In the genomic region with DNA sequence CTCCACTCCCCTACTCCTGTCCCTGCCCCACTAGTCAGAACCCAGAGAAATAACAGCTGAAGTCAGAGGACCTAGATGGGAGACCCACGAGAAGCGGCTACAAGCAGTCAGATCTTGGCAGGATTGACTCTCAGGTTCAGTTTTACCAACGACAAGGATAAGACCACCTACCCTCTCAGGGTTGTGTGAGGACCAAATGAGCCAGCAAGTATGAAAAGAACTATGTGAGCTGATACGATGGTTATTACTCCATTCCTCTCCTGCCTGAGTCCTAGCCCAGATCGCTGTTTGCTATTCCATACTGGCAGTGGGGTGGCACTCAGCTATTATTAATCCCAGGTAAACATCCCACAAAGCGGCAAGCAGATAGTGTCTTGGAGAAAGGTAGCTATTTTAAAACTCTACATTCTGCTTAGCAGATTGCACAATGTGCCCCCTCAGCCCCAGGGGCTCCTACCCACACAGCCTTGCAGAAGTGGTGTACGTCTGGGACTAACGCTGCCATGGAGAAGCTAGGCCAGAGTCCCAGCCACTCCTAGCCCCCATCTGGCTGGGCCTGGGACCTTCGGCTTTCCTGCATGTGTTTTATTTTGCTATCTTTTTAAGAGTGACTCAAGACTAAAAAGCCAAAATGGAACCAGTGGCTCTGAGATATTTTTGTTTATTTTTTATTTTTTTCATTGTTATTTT, we compare ENCODE assay signal across 14 cellular contexts. TPM values are rescaled to one million over a fixed set of nuclear protein-coding genes. Genes with fewer than 3 reads are reported as not detected.
DNase-seq lines count a peak whose midpoint lies in the region; ATAC-seq and TF ChIP-seq lines count a peak whose summit lies in the region.
"Had no signal": no experiment of that assay in that cellular context is flagged by ENCODE, and none has a peak within 500 bp of the region (broad histone marks: within the 10 kb centered on the region; RNA-seq: fewer than 3 reads in every experiment).

No MANE protein-coding gene starts in this region.

- H3K27ac ChIP-seq in left ventricle myocardium inferior (replicated peaks), result peak overlapping the region; percentile 97
- H3K27ac ChIP-seq in upper lobe of left lung, result peak overlapping the region; percentile 50 to 90 (median 78)
- H3K27ac ChIP-seq: SK-N-MC had no signal

- H3K27ac Mint-ChIP-seq in chondrocyte (ENCODE audit: unreplicated experiment) (peak overlapping the region; percentile 58), naive B cell (peak overlapping the region in 5 of 6 donors; percentile 20 to 93 (median 51)), nephron progenitor cell (no peak overlapping the region)

- H3K36me3 ChIP-seq in left ventricle myocardium inferior (peaks cover 97% of the 10 kb centered on the region), upper lobe of left lung (peaks cover 35 to 99% (median 76%) of the 10 kb centered on the region in 4 donors)

- H3K36me3 Mint-ChIP-seq in chondrocyte (ENCODE audit: low read depth) (peaks cover 14% of the 10 kb centered on the region), naive B cell (peaks cover 9 to 44% of the 10 kb centered on the region in 2 donors), nephron progenitor cell (ENCODE audit: low read depth) (peaks cover 10% of the 10 kb centered on the region)

- H3K9me3 Mint-ChIP-seq in chondrocyte (ENCODE audit: low read depth), result no peaks in the 10 kb centered on the region
- peaks cover 0 to 2% (median 0%) of the 10 kb centered on the region in 7 donors for H3K9me3 Mint-ChIP-seq in naive B cell
- no peaks in the 10 kb centered on the region for H3K9me3 Mint-ChIP-seq in nephron progenitor cell
- H3K9me3 Mint-ChIP-seq: activated naive CD4-positive, alpha-beta T cell treated with anti-CD3 and anti-CD28 coated beads for 36 hours had no signal

- no peak for ATAC-seq in left ventricle myocardium superior
- no peak for ATAC-seq in naive B cell (ENCODE audit: low read depth in 2 of 2)
- ATAC-seq in upper lobe of left lung (ENCODE audit: low FRiP score in 2 of 2), result no peak
- ATAC-seq in GM18907 (IDR thresholded peaks at IDR 0.05; ENCODE audit: unreplicated experiment), result no peak
- ATAC-seq in sciatic nerve, result no peak

- H3K9me3 ChIP-seq in left ventricle myocardium inferior (replicated peaks) (no peaks in the 10 kb centered on the region), upper lobe of left lung (no peaks in the 10 kb centered on the region)

- H3K4me3 ChIP-seq in left ventricle myocardium inferior (peak overlapping the region; percentile 54), upper lobe of left lung (no peak overlapping the region)
- H3K4me3 ChIP-seq: SK-N-MC had no signal

- 54 to 75% methylated on average over 9 of the region's 9 CpGs for WGBS in upper lobe of left lung, 2 donors

- intact Hi-C loops in left ventricle myocardium inferior (cut with micrococcal nuclease), result no loop called here
- intact Hi-C loops in left ventricle myocardium superior (cut with micrococcal nuclease), result no loop called here
- intact Hi-C loops in sciatic nerve (cut with DNase I), result loop anchor here (5.0 kb wide), 1 partner anchor 213 kb away; no protein-coding TSS in a partner anchor

- TF ChIP-seq EP300 in upper lobe of left lung (IDR thresholded peaks at IDR 0.05), result no peak

- H3K4me1 Mint-ChIP-seq in chondrocyte (ENCODE audit: low read depth), result peaks cover 30% of the 10 kb centered on the region
- H3K4me1 Mint-ChIP-seq in naive B cell, result peaks cover 65 to 84% (median 76%) of the 10 kb centered on the region in 3 donors
- H3K4me1 Mint-ChIP-seq in nephron progenitor cell, result peaks cover 43% of the 10 kb centered on the region

- H3K27me3 Mint-ChIP-seq in chondrocyte (ENCODE audit: low read depth) (no peaks in the 10 kb centered on the region), naive B cell (no peaks in the 10 kb centered on the region), nephron progenitor cell (ENCODE audit: low read depth, poor library complexity) (peaks cover 8% of the 10 kb centered on the region)

- no peak for TF ChIP-seq POLR2A in upper lobe of left lung (IDR thresholded peaks at IDR 0.05)

- H3K27me3 ChIP-seq in left ventricle myocardium inferior (ENCODE audit: low read depth), result no peaks in the 10 kb centered on the region
- no peaks in the 10 kb centered on the region for H3K27me3 ChIP-seq in upper lobe of left lung

- H3K4me1 ChIP-seq in left ventricle myocardium inferior, result peaks cover 100% of the 10 kb centered on the region
- H3K4me1 ChIP-seq in upper lobe of left lung, result peaks cover 98 to 100% (median 100%) of the 10 kb centered on the region in 4 donors

- TF ChIP-seq CTCF in left ventricle myocardium inferior (IDR thresholded peaks at IDR 0.05; ENCODE audit: borderline replicate concordance) (no peak), chondrocyte (IDR thresholded peaks at IDR 0.05) (no peak), upper lobe of left lung (IDR thresholded peaks at IDR 0.05) (no peak), nephron progenitor cell (IDR thresholded peaks at IDR 0.05) (no peak)

- DNase-seq in left ventricle myocardium inferior (no peak), left ventricle myocardium superior (no peak), chondrocyte (ENCODE audit: low spot score) (no peak), naive B cell (no peak), upper lobe of left lung (no peak), nephron progenitor cell (no peak), sciatic nerve (ENCODE audit: low spot score) (no peak)
- DNase-seq: activated CD4-positive, alpha-beta T cell treated with anti-CD3 and anti-CD28 coated beads, Interleukin-2, amount 50 U/mL, for 1 hour; activated naive CD4-positive, alpha-beta T cell treated with anti-CD3 and anti-CD28 coated beads for 36 hours; DMS79; NCI-H146; NCI-H82 had no signal

- H3K4me3 Mint-ChIP-seq in chondrocyte (ENCODE audit: unreplicated experiment) (no peak overlapping the region), naive B cell (no peak overlapping the region), nephron progenitor cell (no peak overlapping the region)
- H3K4me3 Mint-ChIP-seq: activated naive CD4-positive, alpha-beta T cell treated with anti-CD3 and anti-CD28 coated beads for 36 hours had no signal

RNA-seq across cellular contexts. Expression of a gene that starts 58.9 kb away (rescaled TPM):
- total RNA-seq in left ventricle myocardium inferior (105 TPM), left ventricle myocardium superior (113 TPM), chondrocyte (96.4 to 99.9 TPM (median 97.8 TPM) in 3 replicates), upper lobe of left lung (100 to 1,000 TPM; 105 to 358 (median 248) TPM), sciatic nerve (186 TPM)
- 100 to 1,000 TPM in 3 of 6 donors, 10 to 100 TPM in 3; 75.9 to 140 (median 98.2) TPM for polyA plus RNA-seq in naive B cell (ENCODE audit: low read depth in 6 of 6)
